In genomic region chr12:30847259-30847658, GRCh38 we compare ENCODE assay signal across 8 cellular contexts.
DNase-seq lines count a peak whose midpoint lies in the region; ATAC-seq and TF ChIP-seq lines count a peak whose summit lies in the region.

No MANE protein-coding gene starts in this region.

- H3K36me3 Mint-ChIP-seq in natural killer cell (no peaks in the 10 kb centered on the region), progenitor cell of endocrine pancreas (ENCODE audit: insufficient read depth) (no peaks in the 10 kb centered on the region)
- H3K36me3 Mint-ChIP-seq in natural killer cell treated with Interleukin-12 subunit alpha and Interleukin-12 subunit beta and Interleukin-15 and Interleukin-18, amount 100 ng/mL, for 72 hours = no peaks in the 10 kb centered on the region

- in situ Hi-C loops in SK-MEL-5 (cut with HindIII; ENCODE audit: low pct_unique_long_range_greater_than_20kb, low sequenced_read_pairs) = loop anchor here (10.0 kb wide), 1 partner anchor 138 kb away; no protein-coding TSS in a partner anchor

- ATAC-seq in natural killer cell (no peak), HG02870 (IDR thresholded peaks at IDR 0.05; ENCODE audit: unreplicated experiment) (no peak)
- ATAC-seq in natural killer cell treated with Interleukin-12 subunit alpha and Interleukin-12 subunit beta and Interleukin-15 and Interleukin-18, amount 100 ng/mL, for 72 hours = no peak

- intact Hi-C loops in natural killer cell (cut with micrococcal nuclease) (loop anchor here (2.0 to 10.0 kb wide), 2 partner anchors 388 to 790 kb away; no protein-coding TSS in a partner anchor), esophagus muscularis mucosa (cut with DNase I) (loop anchor here (5.0 kb wide), 2 partner anchors 140 to 425 kb away; no protein-coding TSS in a partner anchor)

- H3K4me1 Mint-ChIP-seq in natural killer cell (peaks cover 10% of the 10 kb centered on the region in 2 donors), progenitor cell of endocrine pancreas (ENCODE audit: low read depth) (peaks cover 8% of the 10 kb centered on the region)
- H3K4me1 Mint-ChIP-seq in natural killer cell treated with Interleukin-12 subunit alpha and Interleukin-12 subunit beta and Interleukin-15 and Interleukin-18, amount 100 ng/mL, for 72 hours (ENCODE audit: low read depth in 2 of 2) = peaks cover 10 to 13% of the 10 kb centered on the region in 2 donors

- H3K27me3 Mint-ChIP-seq in natural killer cell (ENCODE audit: low read depth in 2 of 2) (peaks cover 0 to 7% of the 10 kb centered on the region in 2 donors), progenitor cell of endocrine pancreas (peaks cover 34% of the 10 kb centered on the region)
- H3K27me3 Mint-ChIP-seq in natural killer cell treated with Interleukin-12 subunit alpha and Interleukin-12 subunit beta and Interleukin-15 and Interleukin-18, amount 100 ng/mL, for 72 hours = peaks cover 3% of the 10 kb centered on the region in 2 donors

- TF ChIP-seq CTCF in natural killer cell (IDR thresholded peaks at IDR 0.05) (peak; percentile 67), esophagus muscularis mucosa (IDR thresholded peaks at IDR 0.05) (peak; percentile 52 to 69 (median 58)), progenitor cell of endocrine pancreas (IDR thresholded peaks at IDR 0.05; ENCODE audit: unreplicated experiment) (peak; percentile 95)

- no peak overlapping the region for H3K4me3 Mint-ChIP-seq in natural killer cell
- H3K4me3 Mint-ChIP-seq in natural killer cell treated with Interleukin-12 subunit alpha and Interleukin-12 subunit beta and Interleukin-15 and Interleukin-18, amount 100 ng/mL, for 72 hours = no peak overlapping the region
- no peak overlapping the region for H3K4me3 Mint-ChIP-seq in progenitor cell of endocrine pancreas (ENCODE audit: low read depth)

- H3K36me3 ChIP-seq in esophagus muscularis mucosa = no peaks in the 10 kb centered on the region

- peaks cover 0 to 5% (median 2%) of the 10 kb centered on the region in 4 donors for H3K4me1 ChIP-seq in esophagus muscularis mucosa

- H3K9me3 ChIP-seq in esophagus muscularis mucosa = no peaks in the 10 kb centered on the region

- no peak for TF ChIP-seq EP300 in esophagus muscularis mucosa (IDR thresholded peaks at IDR 0.05)

- no peak for DNase-seq in natural killer cell
- no peak for DNase-seq in natural killer cell treated with Interleukin-12 subunit alpha and Interleukin-12 subunit beta and Interleukin-15 and Interleukin-18, amount 100 ng/mL, for 72 hours (ENCODE audit: low spot score)
- peak; percentile 34 for DNase-seq in NCI-H128 (lab: John Stamatoyannopoulos, UW; ENCODE audit: unreplicated experiment)
- DNase-seq in SK-MEL-5 (ENCODE audit: low read depth, low spot score) = peak; percentile 86
- no peak for DNase-seq in esophagus muscularis mucosa (ENCODE audit: extremely low spot score)
- DNase-seq in progenitor cell of endocrine pancreas (ENCODE audit: low spot score, unreplicated experiment) = no peak
- no peak for DNase-seq in globus pallidus (ENCODE audit: low spot score)

- no peak overlapping the region for H3K27ac Mint-ChIP-seq in natural killer cell
- H3K27ac Mint-ChIP-seq in natural killer cell treated with Interleukin-12 subunit alpha and Interleukin-12 subunit beta and Interleukin-15 and Interleukin-18, amount 100 ng/mL, for 72 hours = no peak overlapping the region
- no peak overlapping the region for H3K27ac Mint-ChIP-seq in progenitor cell of endocrine pancreas

- H3K4me3 ChIP-seq in esophagus muscularis mucosa = no peak overlapping the region

- peaks cover 0 to 15% (median 0%) of the 10 kb centered on the region in 4 donors for H3K27me3 ChIP-seq in esophagus muscularis mucosa

- 32% methylated on average over 3 of the region's 3 CpGs for WGBS in esophagus muscularis mucosa

- no peak overlapping the region for H3K27ac ChIP-seq in esophagus muscularis mucosa (replicated peaks in 1 of 4)

- no peak for TF ChIP-seq POLR2A in esophagus muscularis mucosa (IDR thresholded peaks at IDR 0.05; ENCODE audit: low read depth)

- H3K9me3 Mint-ChIP-seq in natural killer cell (no peaks in the 10 kb centered on the region), progenitor cell of endocrine pancreas (ENCODE audit: low read depth) (no peaks in the 10 kb centered on the region)
- H3K9me3 Mint-ChIP-seq in natural killer cell treated with Interleukin-12 subunit alpha and Interleukin-12 subunit beta and Interleukin-15 and Interleukin-18, amount 100 ng/mL, for 72 hours = no peaks in the 10 kb centered on the region

Comparison
In these comparisons a context has a peak if more than half of its experiments do, and no peak if none do; other contexts are left out.
1. DNase-seq: peak in NCI-H128 (single experiment) and SK-MEL-5 (single experiment); none in natural killer cell (single experiment), natural killer cell treated with Interleukin-12 subunit alpha and Interleukin-12 subunit beta and Interleukin-15 and Interleukin-18, amount 100 ng/mL, for 72 hours (single experiment), esophagus muscularis mucosa (single experiment), progenitor cell of endocrine pancreas (single experiment) and globus pallidus (single experiment).
2. Peak in every context shown above with its lines, with median percentiles within 50 percentile points of each other: CTCF ChIP-seq.